ENCODE assay signal across 1 cellular context in the genomic region with DNA sequence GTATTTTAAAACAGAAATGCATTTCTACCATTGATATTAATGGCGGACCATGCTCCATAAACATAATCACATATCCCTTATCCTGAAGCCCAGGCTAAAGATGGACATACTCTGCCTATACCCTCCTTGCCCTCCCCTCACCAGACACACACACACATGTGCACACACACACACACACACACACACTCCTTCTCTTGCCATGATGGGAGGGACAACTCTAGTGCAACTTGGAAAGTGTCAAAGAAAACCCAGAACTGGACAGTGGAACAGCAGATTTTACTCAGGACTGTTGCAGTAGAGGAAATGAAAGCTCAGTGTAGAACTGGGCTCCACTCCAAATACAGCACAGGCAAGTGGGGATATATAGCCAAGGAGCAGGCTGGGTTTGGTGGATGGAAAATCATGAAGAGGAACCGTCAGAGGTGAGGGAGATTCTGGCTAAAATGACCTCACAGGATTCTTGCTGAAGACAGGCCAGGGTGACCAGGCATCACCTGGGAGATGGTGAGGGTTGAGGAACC.
TF ChIP-seq lines count a peak whose summit lies in the region.

No MANE protein-coding gene starts in this region.

TF ChIP-seq in H1, 55 proteins besides CTCF, POLR2A, EP300 and RAD21 (continued from another document):
- TF ChIP-seq, protein P1, sequence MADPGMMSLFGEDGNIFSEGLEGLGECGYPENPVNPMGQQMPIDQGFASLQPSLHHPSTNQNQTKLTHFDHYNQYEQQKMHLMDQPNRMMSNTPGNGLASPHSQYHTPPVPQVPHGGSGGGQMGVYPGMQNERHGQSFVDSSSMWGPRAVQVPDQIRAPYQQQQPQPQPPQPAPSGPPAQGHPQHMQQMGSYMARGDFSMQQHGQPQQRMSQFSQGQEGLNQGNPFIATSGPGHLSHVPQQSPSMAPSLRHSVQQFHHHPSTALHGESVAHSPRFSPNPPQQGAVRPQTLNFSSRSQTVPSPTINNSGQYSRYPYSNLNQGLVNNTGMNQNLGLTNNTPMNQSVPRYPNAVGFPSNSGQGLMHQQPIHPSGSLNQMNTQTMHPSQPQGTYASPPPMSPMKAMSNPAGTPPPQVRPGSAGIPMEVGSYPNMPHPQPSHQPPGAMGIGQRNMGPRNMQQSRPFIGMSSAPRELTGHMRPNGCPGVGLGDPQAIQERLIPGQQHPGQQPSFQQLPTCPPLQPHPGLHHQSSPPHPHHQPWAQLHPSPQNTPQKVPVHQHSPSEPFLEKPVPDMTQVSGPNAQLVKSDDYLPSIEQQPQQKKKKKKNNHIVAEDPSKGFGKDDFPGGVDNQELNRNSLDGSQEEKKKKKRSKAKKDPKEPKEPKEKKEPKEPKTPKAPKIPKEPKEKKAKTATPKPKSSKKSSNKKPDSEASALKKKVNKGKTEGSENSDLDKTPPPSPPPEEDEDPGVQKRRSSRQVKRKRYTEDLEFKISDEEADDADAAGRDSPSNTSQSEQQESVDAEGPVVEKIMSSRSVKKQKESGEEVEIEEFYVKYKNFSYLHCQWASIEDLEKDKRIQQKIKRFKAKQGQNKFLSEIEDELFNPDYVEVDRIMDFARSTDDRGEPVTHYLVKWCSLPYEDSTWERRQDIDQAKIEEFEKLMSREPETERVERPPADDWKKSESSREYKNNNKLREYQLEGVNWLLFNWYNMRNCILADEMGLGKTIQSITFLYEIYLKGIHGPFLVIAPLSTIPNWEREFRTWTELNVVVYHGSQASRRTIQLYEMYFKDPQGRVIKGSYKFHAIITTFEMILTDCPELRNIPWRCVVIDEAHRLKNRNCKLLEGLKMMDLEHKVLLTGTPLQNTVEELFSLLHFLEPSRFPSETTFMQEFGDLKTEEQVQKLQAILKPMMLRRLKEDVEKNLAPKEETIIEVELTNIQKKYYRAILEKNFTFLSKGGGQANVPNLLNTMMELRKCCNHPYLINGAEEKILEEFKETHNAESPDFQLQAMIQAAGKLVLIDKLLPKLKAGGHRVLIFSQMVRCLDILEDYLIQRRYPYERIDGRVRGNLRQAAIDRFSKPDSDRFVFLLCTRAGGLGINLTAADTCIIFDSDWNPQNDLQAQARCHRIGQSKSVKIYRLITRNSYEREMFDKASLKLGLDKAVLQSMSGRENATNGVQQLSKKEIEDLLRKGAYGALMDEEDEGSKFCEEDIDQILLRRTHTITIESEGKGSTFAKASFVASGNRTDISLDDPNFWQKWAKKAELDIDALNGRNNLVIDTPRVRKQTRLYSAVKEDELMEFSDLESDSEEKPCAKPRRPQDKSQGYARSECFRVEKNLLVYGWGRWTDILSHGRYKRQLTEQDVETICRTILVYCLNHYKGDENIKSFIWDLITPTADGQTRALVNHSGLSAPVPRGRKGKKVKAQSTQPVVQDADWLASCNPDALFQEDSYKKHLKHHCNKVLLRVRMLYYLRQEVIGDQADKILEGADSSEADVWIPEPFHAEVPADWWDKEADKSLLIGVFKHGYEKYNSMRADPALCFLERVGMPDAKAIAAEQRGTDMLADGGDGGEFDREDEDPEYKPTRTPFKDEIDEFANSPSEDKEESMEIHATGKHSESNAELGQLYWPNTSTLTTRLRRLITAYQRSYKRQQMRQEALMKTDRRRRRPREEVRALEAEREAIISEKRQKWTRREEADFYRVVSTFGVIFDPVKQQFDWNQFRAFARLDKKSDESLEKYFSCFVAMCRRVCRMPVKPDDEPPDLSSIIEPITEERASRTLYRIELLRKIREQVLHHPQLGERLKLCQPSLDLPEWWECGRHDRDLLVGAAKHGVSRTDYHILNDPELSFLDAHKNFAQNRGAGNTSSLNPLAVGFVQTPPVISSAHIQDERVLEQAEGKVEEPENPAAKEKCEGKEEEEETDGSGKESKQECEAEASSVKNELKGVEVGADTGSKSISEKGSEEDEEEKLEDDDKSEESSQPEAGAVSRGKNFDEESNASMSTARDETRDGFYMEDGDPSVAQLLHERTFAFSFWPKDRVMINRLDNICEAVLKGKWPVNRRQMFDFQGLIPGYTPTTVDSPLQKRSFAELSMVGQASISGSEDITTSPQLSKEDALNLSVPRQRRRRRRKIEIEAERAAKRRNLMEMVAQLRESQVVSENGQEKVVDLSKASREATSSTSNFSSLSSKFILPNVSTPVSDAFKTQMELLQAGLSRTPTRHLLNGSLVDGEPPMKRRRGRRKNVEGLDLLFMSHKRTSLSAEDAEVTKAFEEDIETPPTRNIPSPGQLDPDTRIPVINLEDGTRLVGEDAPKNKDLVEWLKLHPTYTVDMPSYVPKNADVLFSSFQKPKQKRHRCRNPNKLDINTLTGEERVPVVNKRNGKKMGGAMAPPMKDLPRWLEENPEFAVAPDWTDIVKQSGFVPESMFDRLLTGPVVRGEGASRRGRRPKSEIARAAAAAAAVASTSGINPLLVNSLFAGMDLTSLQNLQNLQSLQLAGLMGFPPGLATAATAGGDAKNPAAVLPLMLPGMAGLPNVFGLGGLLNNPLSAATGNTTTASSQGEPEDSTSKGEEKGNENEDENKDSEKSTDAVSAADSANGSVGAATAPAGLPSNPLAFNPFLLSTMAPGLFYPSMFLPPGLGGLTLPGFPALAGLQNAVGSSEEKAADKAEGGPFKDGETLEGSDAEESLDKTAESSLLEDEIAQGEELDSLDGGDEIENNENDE (IDR thresholded peaks at IDR 0.05; ENCODE audit: insufficient replicate concordance, low read length), result no peak
- no peak for TF ChIP-seq TBP (IDR thresholded peaks at IDR 0.05; ENCODE audit: low read depth, low read length)
- no peak for TF ChIP-seq HDAC2 (IDR thresholded peaks at IDR 0.05; ENCODE audit: borderline replicate concordance in 1 of 2, low read depth in 2 of 2, low read length in 2 of 2)
- no peak for TF ChIP-seq CBX8 (IDR thresholded peaks at IDR 0.05; ENCODE audit: borderline replicate concordance, low read depth, low read length)
- TF ChIP-seq YY1 (IDR thresholded peaks at IDR 0.05; ENCODE audit: low read depth, low read length), result no peak
- no peak for TF ChIP-seq SP1 (IDR thresholded peaks at IDR 0.05; ENCODE audit: low read depth, low read length)
- TF ChIP-seq TCF12 (IDR thresholded peaks at IDR 0.05; ENCODE audit: low read depth, low read length), result no peak
- no peak for TF ChIP-seq BCL11A (IDR thresholded peaks at IDR 0.05; ENCODE audit: low read depth in 2 of 2, low read length in 2 of 2)
- no peak for TF ChIP-seq SIN3A (conservative IDR thresholded peaks at IDR 0.05 in 1 of 2, IDR thresholded peaks at IDR 0.05 in 1 of 2; ENCODE audit: low read depth in 1 of 2, low read length in 2 of 2)
- no peak for TF ChIP-seq TEAD4 (IDR thresholded peaks at IDR 0.05; ENCODE audit: low read depth, low read length)
- TF ChIP-seq EZH2 (IDR thresholded peaks at IDR 0.05; ENCODE audit: low read depth, low read length, severe bottlenecking), result no peak
- no peak for TF ChIP-seq CREB1 (IDR thresholded peaks at IDR 0.05)
- TF ChIP-seq KDM5A (IDR thresholded peaks at IDR 0.05; ENCODE audit: low read length), result no peak
TF ChIP-seq in H1: peak in this region for 0.
